Comparison of ENCODE assay signal across 8 cellular contexts in genomic region chr9:125747765-125748510, GRCh38. TPM values are rescaled to one million over a fixed set of nuclear protein-coding genes. Genes with fewer than 3 reads are reported as not detected.
DNase-seq lines count a peak whose midpoint lies in the region; ATAC-seq and TF ChIP-seq lines count a peak whose summit lies in the region.

No MANE protein-coding gene starts in this region.

- H3K9ac ChIP-seq in HCT116 (ENCODE audit: low read length): peak overlapping the region; percentile 62

- BruUV-seq in HCT116 (replicated peaks; lab: Mats Ljungman, UMichigan): no TSS peak

- H3K4me3 Mint-ChIP-seq in WTC11: peak overlapping the region; percentile 89

- no peak for TF ChIP-seq RAD21 in HCT116 (IDR thresholded peaks at IDR 0.05; ENCODE audit: low read depth)

- peak; percentile 64 for DNase-seq in AG08396 (ENCODE audit: low spot score)
- DNase-seq in HCT116 (ENCODE audit: low read depth, low spot score): no peak
- DNase-seq in WTC11 (ENCODE audit: low spot score): peak; percentile 40
- peak in 4 of 10 donors; percentile 10 to 59 (median 34) for DNase-seq in dorsolateral prefrontal cortex
- peak; percentile 73 for DNase-seq in lower lobe of right lung
- peak; percentile 9 for DNase-seq in stimulated activated naive CD4-positive, alpha-beta T cell treated with Interleukin-2 at 50 U/mL for 16 hours (lab: John Stamatoyannopoulos, UW)
- no peak for DNase-seq in NCI-H1930 (lab: John Stamatoyannopoulos, UW)

- no peaks in the 10 kb centered on the region for H3K27me3 ChIP-seq in HCT116 (ENCODE audit: insufficient read depth, low read length)
- no peaks in the 10 kb centered on the region for H3K27me3 ChIP-seq in dorsolateral prefrontal cortex
- no peaks in the 10 kb centered on the region for H3K27me3 ChIP-seq in lower lobe of right lung (ENCODE audit: low read depth)

- RAD21 ChIA-PET in HCT116 (lab: Charles Lee; ENCODE audit: low non-redundant PET in 1 of 2, low total read pairs in 2 of 2, uncharacterized antibody in 2 of 2, unreplicated experiment in 2 of 2): no interaction called here

- TF ChIP-seq POLR2A in HCT116 (IDR thresholded peaks at IDR 0.05; ENCODE audit: borderline replicate concordance, extremely low read depth, insufficient read depth, insufficient read length): no peak

- peak overlapping the region; percentile 50; the same call in 1 of the 2 replicates for H3K27ac ChIP-seq in HCT116 (ENCODE audit: low read depth, low read length)
- peak overlapping the region in 56 of 59 donors; percentile 4 to 91 (median 81) for H3K27ac ChIP-seq in dorsolateral prefrontal cortex
- peak overlapping the region; percentile 83 for H3K27ac ChIP-seq in lower lobe of right lung

- no peak for TF ChIP-seq CTCF in HCT116 (IDR thresholded peaks at IDR 0.05 in 2 of 3, conservative IDR thresholded peaks at IDR 0.05 in 1 of 3; ENCODE audit: borderline replicate concordance in 1 of 3, insufficient read depth in 1 of 3, low read depth in 2 of 3, low read length in 2 of 3)
- no peak for TF ChIP-seq CTCF in WTC11 (IDR thresholded peaks at IDR 0.05)
- no peak for TF ChIP-seq CTCF in dorsolateral prefrontal cortex (IDR thresholded peaks at IDR 0.05 in 54 of 56, conservative IDR thresholded peaks at IDR 0.05 in 2 of 56; ENCODE audit: low read depth in 1 of 56, partially characterized antibody in 56 of 56)
- TF ChIP-seq CTCF in lower lobe of right lung (IDR thresholded peaks at IDR 0.05): no peak

- peaks cover 8% of the 10 kb centered on the region for H3K36me3 Mint-ChIP-seq in WTC11

- H3K4me2 ChIP-seq in HCT116 (ENCODE audit: low read length): peak overlapping the region; percentile 97

- peak overlapping the region; percentile 56 to 77 for H3K4me3 ChIP-seq in HCT116 (replicated peaks in 1 of 2; ENCODE audit: low read depth in 1 of 2, low read length in 2 of 2)
- peak overlapping the region; percentile 56 to 90 (median 77) for H3K4me3 ChIP-seq in dorsolateral prefrontal cortex
- H3K4me3 ChIP-seq in lower lobe of right lung: peak overlapping the region; percentile 90

- H3K4me1 ChIP-seq in HCT116 (ENCODE audit: control insufficient read depth in 1 of 2, insufficient read depth in 2 of 2, low read length in 2 of 2): peaks cover 10 to 30% of the 10 kb centered on the region in 2 experiments
- peaks cover 49% of the 10 kb centered on the region for H3K4me1 ChIP-seq in lower lobe of right lung

- no peaks in the 10 kb centered on the region for H3K36me3 ChIP-seq in HCT116 (ENCODE audit: control insufficient read depth in 1 of 2, insufficient read depth in 2 of 2, low read length in 2 of 2)
- H3K36me3 ChIP-seq in lower lobe of right lung: no peaks in the 10 kb centered on the region

- H3K9me3 ChIP-seq in HCT116 (ENCODE audit: control insufficient read depth in 1 of 2, insufficient read depth in 1 of 2, low read depth in 1 of 2, low read length in 2 of 2): no peaks in the 10 kb centered on the region
- H3K9me3 ChIP-seq in lower lobe of right lung: no peaks in the 10 kb centered on the region

- H3K27me3 Mint-ChIP-seq in WTC11 (ENCODE audit: low read depth): peaks cover 23% of the 10 kb centered on the region

- no peak overlapping the region for H2AFZ ChIP-seq in HCT116 (ENCODE audit: low read depth, low read length, poor library complexity, severe bottlenecking)

- H3K9me2 ChIP-seq in HCT116 (ENCODE audit: insufficient read depth): no peaks in the 10 kb centered on the region

- H3K9me3 Mint-ChIP-seq in WTC11: no peaks in the 10 kb centered on the region

- intact Hi-C loops in HCT116 (cut with micrococcal nuclease) (loop anchor here (5.0 to 10.0 kb wide), 2 partner anchors 341 to 477 kb away; no protein-coding TSS in a partner anchor), dorsolateral prefrontal cortex (cut with DNase I) (loop anchor here (5.0 to 10.0 kb wide), 8 partner anchors 41 to 744 kb away; partner anchors contain the start of gene MAPKAP1 (in 2 of the 2)), lower lobe of right lung (cut with DNase I) (no loop called here)

- peaks cover 54% of the 10 kb centered on the region for H3K4me1 Mint-ChIP-seq in WTC11

- CTCF ChIA-PET in HCT116 (lab: Charles Lee): no interaction called here
- CTCF ChIA-PET in WTC11 (lab: Charles Lee): interaction anchor here (1.2 kb wide), 1 partner anchor 189 kb away, joined by 4 read pairs; no protein-coding TSS in a partner anchor

- no peak for ATAC-seq in HCT116
- ATAC-seq in WTC11: no peak
- peak in 1 of 2 donors; percentile 5 for ATAC-seq in lower lobe of right lung
- ATAC-seq in HG03135 (IDR thresholded peaks at IDR 0.05; ENCODE audit: unreplicated experiment): no peak

- POLR2A ChIA-PET in HCT116 (lab: Charles Lee) (no interaction called here), WTC11 (lab: Charles Lee) (no interaction called here)

- no peaks in the 10 kb centered on the region for H3K79me2 ChIP-seq in HCT116 (ENCODE audit: insufficient read depth, low read length)

- H4K20me1 ChIP-seq in HCT116 (ENCODE audit: insufficient read depth): no peaks in the 10 kb centered on the region

- H3K27ac Mint-ChIP-seq in WTC11: peak overlapping the region; percentile 43; the same call in 1 of the 2 replicates

TF ChIP-seq in HCT116, 20 proteins besides CTCF, POLR2A, EP300 and RAD21 (continues in another document):
- TF ChIP-seq ZNF274 (IDR thresholded peaks at IDR 0.05; ENCODE audit: low read depth, low read length): no peak
- no peak for TF ChIP-seq EZH2phosphoT487 (IDR thresholded peaks at IDR 0.05; ENCODE audit: borderline replicate concordance)
- TF ChIP-seq SP1 (IDR thresholded peaks at IDR 0.05; ENCODE audit: low read depth): no peak
- no peak for TF ChIP-seq CBX3 (IDR thresholded peaks at IDR 0.05; ENCODE audit: low read depth)
- TF ChIP-seq ZBTB33 (IDR thresholded peaks at IDR 0.05; ENCODE audit: extremely low read depth, insufficient replicate concordance, low read length): no peak
- no peak for TF ChIP-seq EZH2 (IDR thresholded peaks at IDR 0.05)
- TF ChIP-seq EGR1 (IDR thresholded peaks at IDR 0.05; ENCODE audit: low read depth): no peak
- TF ChIP-seq MAX (IDR thresholded peaks at IDR 0.05): no peak
- TF ChIP-seq SRF (IDR thresholded peaks at IDR 0.05; ENCODE audit: low read depth): no peak
- TF ChIP-seq CEBPB (IDR thresholded peaks at IDR 0.05; ENCODE audit: low read depth): no peak

TF ChIP-seq in WTC11, 78 proteins besides CTCF, POLR2A, EP300 and RAD21:
- no peak for TF ChIP-seq ZNF232 (CRISPR knock-in tag; IDR thresholded peaks at IDR 0.05)
- no peak for TF ChIP-seq MXD4 (CRISPR knock-in tag; IDR thresholded peaks at IDR 0.05; ENCODE audit: borderline replicate concordance)
- TF ChIP-seq FOXP1 (CRISPR knock-in tag; IDR thresholded peaks at IDR 0.05; ENCODE audit: borderline replicate concordance): peak; percentile 7; the same call in 1 of the 2 replicates
- TF ChIP-seq NFATC4 (CRISPR knock-in tag; IDR thresholded peaks at IDR 0.05): no peak
- 0 out of 2 replicates have a peak, but pooled peaks have one; percentile 20 for TF ChIP-seq RELA (CRISPR knock-in tag; IDR thresholded peaks at IDR 0.05; ENCODE audit: borderline replicate concordance)
- TF ChIP-seq ZNF671 (CRISPR knock-in tag; IDR thresholded peaks at IDR 0.05): no peak
- 0 out of 2 replicates have a peak, but pooled peaks have one; percentile 55 for TF ChIP-seq ELF4 (CRISPR knock-in tag; IDR thresholded peaks at IDR 0.05; ENCODE audit: low read depth)

RNA-seq across cellular contexts. Expression of gene PBX3, which starts 0.8 kb away (rescaled TPM):
- total RNA-seq in HCT116 (2021; ENCODE audit: unreplicated experiment) (13.5 TPM), WTC11 (2021) (48.5 to 58.3 TPM (median 53.3 TPM) in 3 replicates), dorsolateral prefrontal cortex (10 to 100 TPM in 112 of 120 experiments, 1 to 10 TPM in 8; 5.7 to 27.0 (median 15.7) TPM), lower lobe of right lung (46.1 TPM)
- 8.0 and 8.7 TPM in 2 replicates for polyA plus RNA-seq in HCT116 (2012)

RNA-seq across cellular contexts. Expression of gene MAPKAP1, which starts 40.9 kb away (rescaled TPM):
- total RNA-seq in HCT116 (2021; ENCODE audit: unreplicated experiment) (72.5 TPM), WTC11 (2021) (102 to 115 TPM (median 111 TPM) in 3 replicates), dorsolateral prefrontal cortex (100 to 1,000 TPM in 8 of 120 experiments, 10 to 100 TPM in 112; 42.9 to 115 (median 74.5) TPM), lower lobe of right lung (71.5 TPM)
- 37.0 and 37.6 TPM in 2 replicates for polyA plus RNA-seq in HCT116 (2012)

Comparison
In these comparisons a context has a peak if more than half of its experiments do, and no peak if none do; other contexts are left out.
1. DNase-seq: peak in AG08396 (single experiment), WTC11 (single experiment), lower lobe of right lung (single experiment) and stimulated activated naive CD4-positive, alpha-beta T cell treated with Interleukin-2 at 50 U/mL for 16 hours (single experiment); none in HCT116 (single experiment) and NCI-H1930 (0 of 2).
2. Peak in every context shown above with its lines, with median percentiles within 50 percentile points of each other: H3K27ac ChIP-seq and H3K4me3 ChIP-seq.